Comparison of ENCODE assay signal across 27 cellular contexts in the genomic region with DNA sequence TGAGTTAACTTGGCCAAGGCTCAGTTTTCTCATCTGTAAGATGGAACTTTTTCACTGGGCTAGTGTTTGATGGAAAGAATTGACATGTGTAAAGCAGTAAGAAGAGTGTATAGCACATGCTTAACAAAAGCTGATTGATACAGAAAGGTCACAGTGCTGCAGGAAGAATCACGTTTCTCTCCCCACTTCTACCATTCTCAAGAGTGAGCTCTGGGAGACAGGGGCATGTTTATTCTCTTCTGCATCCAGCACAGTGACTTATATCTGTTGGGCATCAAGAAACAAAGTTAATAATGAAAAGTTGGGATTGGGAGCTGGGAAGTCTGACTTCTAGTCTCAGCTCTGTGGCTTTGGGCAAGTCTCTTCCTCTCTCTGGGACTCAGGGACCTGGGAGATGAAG. TPM values are rescaled to one million over a fixed set of nuclear protein-coding genes. Genes with fewer than 3 reads are reported as not detected.
"Had no signal": no experiment of that assay in that cellular context is flagged by ENCODE, and none has a peak within 500 bp of the region (broad histone marks: within the 10 kb centered on the region; RNA-seq: fewer than 3 reads in every experiment).

No MANE protein-coding gene starts in this region.

- H3K4me1 ChIP-seq: colonic mucosa, esophagus squamous epithelium, foreskin keratinocyte, gastrocnemius medialis, gastroesophageal sphincter had no signal

- H3K9me3 ChIP-seq: colonic mucosa, gastrocnemius medialis, gastroesophageal sphincter had no signal

- DNase-seq: colonic mucosa; cortex of kidney; dermis blood vessel endothelial cell; dorsolateral prefrontal cortex; effector CD4-positive, alpha-beta T cell; effector CD8-positive, alpha-beta T cell; effector memory CD4-positive, alpha-beta T cell; effector memory CD8-positive, alpha-beta T cell; endodermal cell; erythroblast; esophagus squamous epithelium; foreskin fibroblast; foreskin keratinocyte; gastrocnemius medialis; glutamatergic neuron; head of caudate nucleus; heart left ventricle; heart right ventricle had no signal

- FAIRE-seq: colon, endometrium, endothelial cell of umbilical vein, frontal cortex had no signal

- H3K27ac ChIP-seq: colonic mucosa, coronary artery, dorsolateral prefrontal cortex, epithelial cell of prostate, esophagus muscularis mucosa, esophagus squamous epithelium, foreskin keratinocyte, gastrocnemius medialis, gastroesophageal sphincter, heart left ventricle, heart right ventricle had no signal

- ATAC-seq: effector memory CD8-positive, alpha-beta T cell; esophagus mucosa; foreskin keratinocyte; gastrocnemius medialis; gastroesophageal sphincter; heart left ventricle had no signal

- H3K27me3 ChIP-seq: colonic mucosa, gastrocnemius medialis had no signal

- H3K4me3 ChIP-seq: colonic mucosa, coronary artery, dorsolateral prefrontal cortex, esophagus muscularis mucosa, esophagus squamous epithelium, gastrocnemius medialis, gastroesophageal sphincter, heart left ventricle, heart right ventricle had no signal

- H3K36me3 ChIP-seq: colonic mucosa, esophagus muscularis mucosa, esophagus squamous epithelium, gastrocnemius medialis, gastroesophageal sphincter, heart left ventricle, heart right ventricle had no signal

RNA-seq across cellular contexts. Expression of gene IRX3, which starts 55.3 kb away (rescaled TPM):
- total RNA-seq: endothelial cell of umbilical vein had no signal
- polyA plus RNA-seq: endothelial cell of umbilical vein had no signal
